Comparison of ENCODE assay signal across 9 cellular contexts in genomic region chr19:36009633-36010379, GRCh38. TPM values are rescaled to one million over a fixed set of nuclear protein-coding genes. Genes with fewer than 3 reads are reported as not detected.
DNase-seq lines count a peak whose midpoint lies in the region; ATAC-seq, FAIRE-seq and TF ChIP-seq lines count a peak whose summit lies in the region.
"Had no signal": no experiment of that assay in that cellular context is flagged by ENCODE, and none has a peak within 500 bp of the region (broad histone marks: within the 10 kb centered on the region; RNA-seq: fewer than 3 reads in every experiment).

No MANE protein-coding gene starts in this region.

- TF ChIP-seq CTCF in A549 (IDR thresholded peaks at IDR 0.05) (no peak), choroid plexus epithelial cell (conservative IDR thresholded peaks at IDR 0.05; ENCODE audit: low read depth, low read length) (no peak)

- H3K36me3 ChIP-seq in HUES6 (ENCODE audit: control insufficient read depth, insufficient read depth, low read length) (no peaks in the 10 kb centered on the region), muscle layer of duodenum (ENCODE audit: control insufficient read depth in 1 of 2, insufficient read depth in 2 of 2, low read length in 2 of 2) (no peaks in the 10 kb centered on the region)

- H3K9me3 ChIP-seq in A549, result no peaks in the 10 kb centered on the region
- H3K9me3 ChIP-seq in HUES6 (ENCODE audit: control insufficient read depth, insufficient read depth, low read depth, low read length), result no peaks in the 10 kb centered on the region
- no peaks in the 10 kb centered on the region for H3K9me3 ChIP-seq in muscle layer of duodenum (ENCODE audit: control insufficient read depth in 1 of 2, low read length in 2 of 2)

- POLR2A ChIA-PET in A549 (lab: Yijun Ruan, JAX), result interaction anchor here (0.5 to 2.1 kb wide), 4 partner anchors 15 to 131 kb away, joined by 3 to 11 read pairs (median 4); partner anchors contain the start of genes POLR2I, SDHAF1 and TBCB

- FAIRE-seq in A549 (lab: Jason Lieb, UNC), result peak; percentile 7

- ATAC-seq in A549, result no peak
- no peak for ATAC-seq in HG03095 (IDR thresholded peaks at IDR 0.05; ENCODE audit: unreplicated experiment)

- no peak for TF ChIP-seq POLR2A in A549 (IDR thresholded peaks at IDR 0.05; ENCODE audit: low read length)

- H3K4me1 ChIP-seq in A549 (peaks cover 19% of the 10 kb centered on the region; the same call in 2 of the 3 replicates), HUES6 (ENCODE audit: control insufficient read depth, insufficient read depth, low read length) (peaks cover 15% of the 10 kb centered on the region), muscle layer of duodenum (ENCODE audit: control insufficient read depth in 1 of 2, insufficient read depth in 2 of 2, low read length in 2 of 2) (peaks cover 6 to 17% of the 10 kb centered on the region in 2 donors)

- H3K27me3 ChIP-seq in HUES6 (ENCODE audit: control insufficient read depth, insufficient read depth, low read length) (no peaks in the 10 kb centered on the region), muscle layer of duodenum (ENCODE audit: low read depth, low read length) (no peaks in the 10 kb centered on the region)

- CTCF ChIA-PET in A549 (lab: Yijun Ruan, JAX), result interaction anchor here (0.6 to 1.7 kb wide), 4 partner anchors 10 to 155 kb away, joined by 3 to 10 read pairs (median 4); no protein-coding TSS in a partner anchor

- no peak; a peak in 1 of 5 replicates for TF ChIP-seq EP300 in A549 (IDR thresholded peaks at IDR 0.05)

- H3K4me2 ChIP-seq in A549, result peak overlapping the region; percentile 90

- H3K4me3 ChIP-seq in A549 (peak overlapping the region; percentile 41), HUES6 (ENCODE audit: low read depth, low read length) (peak overlapping the region; percentile 53), choroid plexus epithelial cell (ENCODE audit: low read depth, low read length) (peak overlapping the region; percentile 50), muscle layer of duodenum (ENCODE audit: low read depth in 1 of 2, low read length in 2 of 2) (peak overlapping the region; percentile 33 to 48)
- H3K4me3 ChIP-seq: lung had no signal

- TF ChIP-seq RAD21 in A549 (conservative IDR thresholded peaks at IDR 0.05 in 1 of 2, IDR thresholded peaks at IDR 0.05 in 1 of 2), result no peak

- 73% methylated on average over 15 of the region's 15 CpGs for WGBS in A549 (ENCODE audit: missing lambda C conversion rate)

- no peak overlapping the region for H3K9ac ChIP-seq in HUES6 (ENCODE audit: low read length)

- DNase-seq in A549 (ENCODE audit: low read depth in 1 of 2, low spot score in 1 of 2) (no peak), choroid plexus epithelial cell (ENCODE audit: low read depth) (no peak), NCI-H446 treated with DMSO at 0.1 percent for 48 hours (lab: John Stamatoyannopoulos, UW) (no peak), 8988T (no peak), nucleus accumbens (lab: John Stamatoyannopoulos, UW) (no peak)

- H3K27ac ChIP-seq in A549, result peak overlapping the region; percentile 62 to 87
- H3K27ac ChIP-seq in HUES6 (ENCODE audit: low read depth, low read length), result no peak overlapping the region
- no peak overlapping the region for H3K27ac ChIP-seq in muscle layer of duodenum (ENCODE audit: low read length)

TF ChIP-seq in A549, 52 proteins besides CTCF, POLR2A, EP300 and RAD21:
- TF ChIP-seq CHD2 (IDR thresholded peaks at IDR 0.05; ENCODE audit: low read length, partially characterized antibody), result peak; percentile 9
- no peak for TF ChIP-seq HEYL (CRISPR knock-in tag; IDR thresholded peaks at IDR 0.05)
- no peak for TF ChIP-seq RFX5 (IDR thresholded peaks at IDR 0.05)

RNA-seq across cellular contexts. Expression of gene SYNE4, which starts 1.2 kb away (rescaled TPM):
- polyA plus RNA-seq in A549 (2011; rRNA removed), result 0.56 and 0.60 TPM in 2 replicates
- polyA plus RNA-seq in A549 (2012; cell fraction: cytosol; rRNA removed), result 0.47 and 0.52 TPM in 2 replicates
- polyA plus RNA-seq in A549 (2012; cell fraction: nucleus; rRNA removed), result 4.8 and 5.1 TPM in 2 replicates
- 0.37 to 0.49 TPM (median 0.44 TPM) in 3 replicates for polyA plus RNA-seq in A549 (2017; fragmentation: RNase III; extraction: RNeasy Plus Mini Kit Qiagen cat#74134 plus additional on column Dnase treatment)
- 0.15 and 0.37 TPM in 2 replicates for polyA minus RNA-seq in A549 (2011; rRNA and poly(A)+ RNA removed)

RNA-seq across cellular contexts. Expression of gene ALKBH6, which starts 4.2 kb away (rescaled TPM):
- polyA plus RNA-seq in A549 (2011; rRNA removed) (27.5 and 34.2 TPM in 2 replicates), A549 (2017; fragmentation: RNase III; extraction: RNeasy Plus Mini Kit Qiagen cat#74134 plus additional on column Dnase treatment) (40.4 to 47.1 TPM (median 46.4 TPM) in 3 replicates)
- polyA plus RNA-seq in A549 (2012; cell fraction: cytosol; rRNA removed), result 52.0 and 67.0 TPM in 2 replicates
- 104 and 143 TPM in 2 replicates for polyA plus RNA-seq in A549 (2012; cell fraction: nucleus; rRNA removed)
- polyA minus RNA-seq in A549 (2011; rRNA and poly(A)+ RNA removed), result 10.6 and 13.2 TPM in 2 replicates

RNA-seq across cellular contexts. Expression of gene SDHAF1, which starts 14.8 kb away (rescaled TPM):
- polyA plus RNA-seq in A549 (2011; rRNA removed) (22.8 and 25.3 TPM in 2 replicates), A549 (2017; fragmentation: RNase III; extraction: RNeasy Plus Mini Kit Qiagen cat#74134 plus additional on column Dnase treatment) (22.6 to 27.1 TPM (median 23.2 TPM) in 3 replicates)
- polyA plus RNA-seq in A549 (2012; cell fraction: cytosol; rRNA removed), result 55.6 and 62.5 TPM in 2 replicates
- polyA plus RNA-seq in A549 (2012; cell fraction: nucleus; rRNA removed), result 41.6 and 44.6 TPM in 2 replicates
- polyA minus RNA-seq in A549 (2011; rRNA and poly(A)+ RNA removed), result 5.9 and 8.5 TPM in 2 replicates

RNA-seq across cellular contexts. Expression of gene CLIP3, which starts 22.9 kb away (rescaled TPM):
- polyA plus RNA-seq in A549 (2011; rRNA removed) (1.1 and 1.4 TPM in 2 replicates), A549 (2017; fragmentation: RNase III; extraction: RNeasy Plus Mini Kit Qiagen cat#74134 plus additional on column Dnase treatment) (1.3 to 1.9 TPM (median 1.5 TPM) in 3 replicates)
- polyA plus RNA-seq in A549 (2012; cell fraction: cytosol; rRNA removed), result 0.62 and 0.67 TPM in 2 replicates
- polyA plus RNA-seq in A549 (2012; cell fraction: nucleus; rRNA removed), result 7.1 and 8.6 TPM in 2 replicates
- 0.58 and 0.88 TPM in 2 replicates for polyA minus RNA-seq in A549 (2011; rRNA and poly(A)+ RNA removed)

RNA-seq across cellular contexts. Expression of gene THAP8, which starts 44.3 kb away (rescaled TPM):
- polyA plus RNA-seq in A549 (2011; rRNA removed) (3.1 and 3.2 TPM in 2 replicates), A549 (2017; fragmentation: RNase III; extraction: RNeasy Plus Mini Kit Qiagen cat#74134 plus additional on column Dnase treatment) (7.0 to 7.5 TPM (median 7.5 TPM) in 3 replicates)
- polyA plus RNA-seq in A549 (2012; cell fraction: cytosol; rRNA removed), result 6.2 and 8.7 TPM in 2 replicates
- polyA plus RNA-seq in A549 (2012; cell fraction: nucleus; rRNA removed), result 8.7 and 12.2 TPM in 2 replicates
- 1.5 and 2.7 TPM in 2 replicates for polyA minus RNA-seq in A549 (2011; rRNA and poly(A)+ RNA removed)

Comparison
In these comparisons a context has a peak if more than half of its experiments do, and no peak if none do; other contexts are left out.
1. H3K27ac ChIP-seq: peak in A549 (2 of 2); none in HUES6 (single experiment) and muscle layer of duodenum (single experiment).
2. Peak in every context shown above with its lines, with median percentiles within 50 percentile points of each other: H3K4me3 ChIP-seq.